In the genomic region with DNA sequence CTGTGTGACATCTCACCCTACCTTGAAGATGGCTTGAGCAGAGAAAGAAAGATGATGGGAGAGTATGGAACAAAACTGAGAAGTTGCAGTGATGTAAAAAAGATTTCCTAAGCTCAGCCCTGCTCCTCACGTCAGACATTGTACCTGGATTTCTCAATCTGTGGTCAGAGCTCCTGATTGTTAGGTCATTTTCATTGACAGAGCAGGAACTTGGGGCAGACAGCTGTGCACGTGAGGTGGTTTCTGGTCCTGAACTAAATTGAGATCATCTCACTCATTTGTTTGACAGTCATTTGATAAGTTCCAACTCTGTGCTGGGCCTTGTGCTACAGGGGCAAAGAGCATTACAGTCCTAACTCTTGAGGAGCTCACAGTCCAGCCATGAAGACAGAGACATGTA, we compare ENCODE assay signal across 19 cellular contexts. TPM values are rescaled to one million over a fixed set of nuclear protein-coding genes. Genes with fewer than 3 reads are reported as not detected.
DNase-seq lines count a peak whose midpoint lies in the region; ATAC-seq and TF ChIP-seq lines count a peak whose summit lies in the region.
"Had no signal": no experiment of that assay in that cellular context is flagged by ENCODE, and none has a peak within 500 bp of the region (broad histone marks: within the 10 kb centered on the region; RNA-seq: fewer than 3 reads in every experiment).

No MANE protein-coding gene starts in this region.

- H3K36me3 Mint-ChIP-seq in activated CD8-positive, alpha-beta memory T cell treated with anti-CD3 and anti-CD28 coated beads, Interleukin-2, amount 10 ng/mL, durations not matched to agents 7 days and 5 days: peaks cover 51% of the 10 kb centered on the region
- peaks cover 76% of the 10 kb centered on the region for H3K36me3 Mint-ChIP-seq in activated CD4-positive, alpha-beta memory T cell treated with anti-CD3 and anti-CD28 coated beads for 36 hours
- H3K36me3 Mint-ChIP-seq in naive thymus-derived CD4-positive, alpha-beta T cell: peaks cover 20 to 70% (median 63%) of the 10 kb centered on the region in 5 donors
- H3K36me3 Mint-ChIP-seq: neural progenitor cell had no signal

- POLR2A ChIA-PET in activated CD4-positive, alpha-beta memory T cell treated with anti-CD3 and anti-CD28 coated beads for 36 hours (lab: Charles Lee): interaction anchor here (0.7 to 6.1 kb wide), 5 partner anchors 9 to 60 kb away, joined by 3 to 184 read pairs (median 25); partner anchors contain the start of genes C1orf74 and TRAF3IP3
- POLR2A ChIA-PET in naive thymus-derived CD4-positive, alpha-beta T cell (lab: Charles Lee): interaction anchor here (1.1 to 37.2 kb wide), 4 partner anchors 7 to 42 kb away, joined by 4 to 1558 read pairs (median 782); partner anchors contain the start of genes C1orf74 and TRAF3IP3

- no peak for TF ChIP-seq CTCF in HL-60 (IDR thresholded peaks at IDR 0.05; ENCODE audit: insufficient read depth, low read length)

- H3K4me3 Mint-ChIP-seq in activated CD8-positive, alpha-beta memory T cell treated with anti-CD3 and anti-CD28 coated beads, Interleukin-2, amount 10 ng/mL, durations not matched to agents 7 days and 5 days: peak overlapping the region; percentile 56
- H3K4me3 Mint-ChIP-seq in activated CD4-positive, alpha-beta memory T cell treated with anti-CD3 and anti-CD28 coated beads for 36 hours: peak overlapping the region; percentile 17
- peak overlapping the region in 2 of 10 donors; percentile 73 to 77 for H3K4me3 Mint-ChIP-seq in naive thymus-derived CD4-positive, alpha-beta T cell
- H3K4me3 Mint-ChIP-seq: endodermal cell, neural progenitor cell had no signal

- H3K4me1 Mint-ChIP-seq in activated CD8-positive, alpha-beta memory T cell treated with anti-CD3 and anti-CD28 coated beads, Interleukin-2, amount 10 ng/mL, durations not matched to agents 7 days and 5 days: peaks cover 70% of the 10 kb centered on the region
- H3K4me1 Mint-ChIP-seq in activated CD4-positive, alpha-beta memory T cell treated with anti-CD3 and anti-CD28 coated beads for 36 hours (ENCODE audit: low read depth): peaks cover 33% of the 10 kb centered on the region
- peaks cover 56 to 71% (median 65%) of the 10 kb centered on the region in 7 donors for H3K4me1 Mint-ChIP-seq in naive thymus-derived CD4-positive, alpha-beta T cell
- H3K4me1 Mint-ChIP-seq: neural progenitor cell had no signal

- intact Hi-C loops in activated CD4-positive, alpha-beta memory T cell treated with anti-CD3 and anti-CD28 coated beads for 36 hours (cut with micrococcal nuclease): loop anchor here (5.0 kb wide), 1 partner anchor 566 kb away; no protein-coding TSS in a partner anchor
- intact Hi-C loops in naive thymus-derived CD4-positive, alpha-beta T cell (cut with micrococcal nuclease): loop anchor here (5.0 kb wide), 2 partner anchors 1491 to 1811 kb away; partner anchors contain the start of genes SLC30A1 (in 2 of the 2) and RCOR3 (in 1 of the 2)

- no peak for ATAC-seq in activated CD8-positive, alpha-beta memory T cell treated with anti-CD3 and anti-CD28 coated beads, Interleukin-2, amount 10 ng/mL, durations not matched to agents 7 days and 5 days
- no peak for ATAC-seq in naive thymus-derived CD4-positive, alpha-beta T cell

- peak; percentile 59 for DNase-seq in activated CD8-positive, alpha-beta memory T cell treated with anti-CD3 and anti-CD28 coated beads, Interleukin-2, amount 10 ng/mL, durations not matched to agents 7 days and 5 days
- no peak for DNase-seq in activated CD8-positive, alpha-beta memory T cell treated with anti-CD3 and anti-CD28 coated beads, Interleukin-2, amount 50 U/mL, for 4 hours
- peak; percentile 86 to 90 for DNase-seq in HL-60 (ENCODE audit: low read depth in 1 of 2, low spot score in 1 of 2)
- DNase-seq in activated CD4-positive, alpha-beta memory T cell treated with anti-CD3 and anti-CD28 coated beads for 36 hours: peak; percentile 66
- DNase-seq in naive thymus-derived CD4-positive, alpha-beta T cell: no peak
- DNase-seq in cerebellar nuclear complex (lab: John Stamatoyannopoulos, UW): no peak
- DNase-seq in GM19238 (ENCODE audit: insufficient read length, low spot score): no peak
- no peak for DNase-seq in KG1 (lab: John Stamatoyannopoulos, UW)
- DNase-seq: activated naive CD4-positive, alpha-beta T cell treated with Interleukin-2 at 50 U/mL for 16 hours; endodermal cell; NCI-H2081; NCI-H526; thyroid gland had no signal

- peaks cover 24 to 58% of the 10 kb centered on the region in 2 donors for H3K4me1 ChIP-seq in naive thymus-derived CD4-positive, alpha-beta T cell (ENCODE audit: control insufficient read depth in 2 of 2, insufficient read depth in 2 of 2, low read length in 2 of 2)
- H3K4me1 ChIP-seq: neural progenitor cell had no signal

- H3K4me3 ChIP-seq in HL-60 (replicated peaks; ENCODE audit: insufficient read depth, low read length): no peak overlapping the region
- H3K4me3 ChIP-seq in naive thymus-derived CD4-positive, alpha-beta T cell (ENCODE audit: low read length): no peak overlapping the region
- H3K4me3 ChIP-seq: neural progenitor cell, thyroid gland had no signal

- H3K27me3 ChIP-seq in HL-60 (ENCODE audit: insufficient read depth, poor library complexity, severe bottlenecking): no peaks in the 10 kb centered on the region
- H3K27me3 ChIP-seq in naive thymus-derived CD4-positive, alpha-beta T cell (ENCODE audit: control insufficient read depth in 2 of 2, insufficient read depth in 2 of 2, low read length in 2 of 2): no peaks in the 10 kb centered on the region
- H3K27me3 ChIP-seq: thyroid gland had no signal

- CTCF ChIA-PET in activated CD8-positive, alpha-beta memory T cell treated with anti-CD3 and anti-CD28 coated beads, Interleukin-2, amount 10 ng/mL, durations not matched to agents 7 days and 5 days (lab: Charles Lee): interaction anchor here (1.1 to 5.4 kb wide), 4 partner anchors 9 to 73 kb away, joined by 3 to 105 read pairs (median 10); partner anchors contain the start of gene TRAF3IP3
- CTCF ChIA-PET in activated CD4-positive, alpha-beta memory T cell treated with anti-CD3 and anti-CD28 coated beads for 36 hours (lab: Charles Lee): interaction anchor here (0.9 to 5.7 kb wide), 6 partner anchors 10 to 197 kb away, joined by 3 to 98 read pairs (median 18); partner anchors contain the start of gene TRAF3IP3
- CTCF ChIA-PET in naive thymus-derived CD4-positive, alpha-beta T cell (lab: Charles Lee): interaction anchor here (1.1 to 5.7 kb wide), 4 partner anchors 9 to 28 kb away, joined by 3 to 63 read pairs (median 13); partner anchors contain the start of gene TRAF3IP3

- no peaks in the 10 kb centered on the region for H3K9me3 Mint-ChIP-seq in activated CD8-positive, alpha-beta memory T cell treated with anti-CD3 and anti-CD28 coated beads, Interleukin-2, amount 10 ng/mL, durations not matched to agents 7 days and 5 days (ENCODE audit: low read depth)
- no peaks in the 10 kb centered on the region for H3K9me3 Mint-ChIP-seq in activated CD4-positive, alpha-beta memory T cell treated with anti-CD3 and anti-CD28 coated beads for 36 hours
- H3K9me3 Mint-ChIP-seq in naive thymus-derived CD4-positive, alpha-beta T cell: peaks cover 0 to 2% (median 0%) of the 10 kb centered on the region in 11 donors
- H3K9me3 Mint-ChIP-seq: endodermal cell, neural progenitor cell had no signal

- peak overlapping the region; percentile 43; the same call in 1 of the 2 replicates for H3K27ac ChIP-seq in HL-60 (replicated peaks)
- H3K27ac ChIP-seq in naive thymus-derived CD4-positive, alpha-beta T cell (ENCODE audit: low read depth, low read length): peak overlapping the region; percentile 83
- H3K27ac ChIP-seq: neural progenitor cell, RWPE1, thyroid gland had no signal

- H3K36me3 ChIP-seq in naive thymus-derived CD4-positive, alpha-beta T cell (ENCODE audit: control insufficient read depth in 2 of 3, insufficient read depth in 3 of 3, low read length in 3 of 3): peaks cover 30 to 56% (median 32%) of the 10 kb centered on the region in 3 experiments
- H3K36me3 ChIP-seq: neural progenitor cell, thyroid gland had no signal

- no peaks in the 10 kb centered on the region for H3K27me3 Mint-ChIP-seq in activated CD8-positive, alpha-beta memory T cell treated with anti-CD3 and anti-CD28 coated beads, Interleukin-2, amount 10 ng/mL, durations not matched to agents 7 days and 5 days
- H3K27me3 Mint-ChIP-seq in activated CD4-positive, alpha-beta memory T cell treated with anti-CD3 and anti-CD28 coated beads for 36 hours: no peaks in the 10 kb centered on the region
- H3K27me3 Mint-ChIP-seq in naive thymus-derived CD4-positive, alpha-beta T cell: no peaks in the 10 kb centered on the region

- peak overlapping the region; percentile 79 for H3K27ac Mint-ChIP-seq in activated CD8-positive, alpha-beta memory T cell treated with anti-CD3 and anti-CD28 coated beads, Interleukin-2, amount 10 ng/mL, durations not matched to agents 7 days and 5 days
- peak overlapping the region; percentile 79 for H3K27ac Mint-ChIP-seq in activated CD4-positive, alpha-beta memory T cell treated with anti-CD3 and anti-CD28 coated beads for 36 hours
- peak overlapping the region in 4 of 9 donors; percentile 68 to 97 (median 78) for H3K27ac Mint-ChIP-seq in naive thymus-derived CD4-positive, alpha-beta T cell
- H3K27ac Mint-ChIP-seq: endodermal cell, neural progenitor cell had no signal

- H3K9me3 ChIP-seq in naive thymus-derived CD4-positive, alpha-beta T cell (ENCODE audit: control insufficient read depth in 2 of 3, low read length in 3 of 3): no peaks in the 10 kb centered on the region
- H3K9me3 ChIP-seq: thyroid gland had no signal

RNA-seq across cellular contexts. Expression of gene TRAF3IP3, which starts 10.2 kb away (rescaled TPM):
- 100 to 1,000 TPM; 351 to 406 TPM for total RNA-seq in activated CD8-positive, alpha-beta memory T cell treated with anti-CD3 and anti-CD28 coated beads, Interleukin-2, amount 10 ng/mL, durations not matched to agents 7 days and 5 days
- total RNA-seq in activated CD4-positive, alpha-beta memory T cell treated with anti-CD3 and anti-CD28 coated beads for 36 hours: 100 to 1,000 TPM; 212 to 217 TPM
- total RNA-seq in naive thymus-derived CD4-positive, alpha-beta T cell: 100 to 1,000 TPM; 303 to 746 (median 450) TPM
- 100 to 1,000 TPM; 446 to 613 TPM for polyA plus RNA-seq in naive thymus-derived CD4-positive, alpha-beta T cell
- total RNA-seq: bronchial epithelial cell, endodermal cell, lung microvascular endothelial cell, M059J had no signal

RNA-seq across cellular contexts. Expression of gene C1orf74, which starts 18.3 kb away (rescaled TPM):
- total RNA-seq in activated CD8-positive, alpha-beta memory T cell treated with anti-CD3 and anti-CD28 coated beads, Interleukin-2, amount 10 ng/mL, durations not matched to agents 7 days and 5 days: 1 to 10 TPM; 2.8 to 3.0 TPM
- total RNA-seq in activated CD4-positive, alpha-beta memory T cell treated with anti-CD3 and anti-CD28 coated beads for 36 hours: 1 to 10 TPM; 3.5 to 3.9 TPM
- 1 to 10 TPM in 3 of 5 experiments, under 1 TPM in 2; 0.51 to 1.5 (median 1.3) TPM for total RNA-seq in naive thymus-derived CD4-positive, alpha-beta T cell
- under 1 TPM; 0.31 to 0.45 TPM for polyA plus RNA-seq in naive thymus-derived CD4-positive, alpha-beta T cell

RNA-seq across cellular contexts. Expression of gene IRF6, which starts 39.9 kb away (rescaled TPM):
- 1 to 10 TPM; 1.3 to 1.7 TPM for total RNA-seq in activated CD8-positive, alpha-beta memory T cell treated with anti-CD3 and anti-CD28 coated beads, Interleukin-2, amount 10 ng/mL, durations not matched to agents 7 days and 5 days
- under 1 TPM; 0.07 to 0.31 TPM for total RNA-seq in activated CD4-positive, alpha-beta memory T cell treated with anti-CD3 and anti-CD28 coated beads for 36 hours
- total RNA-seq in naive thymus-derived CD4-positive, alpha-beta T cell: 1 to 10 TPM in 2 of 5 experiments, under 1 TPM in 2, not detected in 1; 0.30 to 2.3 (median 0.97) TPM
- 1 to 10 TPM in 1 of 2 donors, under 1 TPM in 1; 0.41 to 1.6 TPM for polyA plus RNA-seq in naive thymus-derived CD4-positive, alpha-beta T cell
- total RNA-seq: T-helper 2 cell treated with Interferon-gamma antibody and Interleukin-4, amounts not matched to agents 100 ng/mL and 5 ng/mL, for 36 hours had no signal

Comparison
In these comparisons a context has a peak if more than half of its experiments do, and no peak if none do; other contexts are left out.
1. DNase-seq: peak in activated CD8-positive, alpha-beta memory T cell treated with anti-CD3 and anti-CD28 coated beads, Interleukin-2, amount 10 ng/mL, durations not matched to agents 7 days and 5 days (single experiment), HL-60 (2 of 2) and activated CD4-positive, alpha-beta memory T cell treated with anti-CD3 and anti-CD28 coated beads for 36 hours (single experiment); none in activated CD8-positive, alpha-beta memory T cell treated with anti-CD3 and anti-CD28 coated beads, Interleukin-2, amount 50 U/mL, for 4 hours (single experiment), naive thymus-derived CD4-positive, alpha-beta T cell (0 of 9), cerebellar nuclear complex (0 of 2), GM19238 (single experiment) and KG1 (single experiment).